ENCODE assay signal across 12 cellular contexts in the genomic region with DNA sequence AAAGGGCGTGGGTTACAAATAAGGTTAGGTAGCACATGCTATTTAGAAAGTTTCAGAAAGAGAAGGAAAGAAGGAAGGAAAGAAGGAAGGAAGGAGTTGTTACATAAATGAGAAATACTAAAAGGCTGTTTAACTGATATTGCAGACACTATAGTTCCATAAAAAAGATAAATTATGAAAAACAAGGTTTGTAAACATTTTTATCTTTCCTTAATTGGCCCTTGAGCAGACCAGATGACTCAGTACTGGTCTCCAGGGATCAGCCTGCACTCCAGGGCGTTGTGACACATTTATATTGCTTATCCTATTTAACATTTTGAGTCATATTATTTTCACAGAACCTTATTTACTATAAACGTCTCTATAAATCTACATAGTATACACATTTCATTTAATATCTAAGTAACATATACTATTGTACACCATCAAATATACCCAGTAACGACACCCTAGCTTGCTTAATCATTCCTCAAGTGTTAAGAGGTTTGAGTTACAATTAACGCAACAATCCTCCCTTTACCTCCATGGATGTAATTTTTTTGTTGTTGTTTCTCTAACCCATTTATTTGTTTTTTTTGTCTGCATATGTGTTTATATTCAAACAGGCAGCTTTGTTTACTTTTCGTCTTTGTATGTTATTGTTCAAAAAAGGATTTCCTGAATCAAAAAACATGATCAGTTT. TPM values are rescaled to one million over a fixed set of nuclear protein-coding genes. Genes with fewer than 3 reads are reported as not detected.
DNase-seq lines count a peak whose midpoint lies in the region; ATAC-seq and TF ChIP-seq lines count a peak whose summit lies in the region.
"Had no signal": no experiment of that assay in that cellular context is flagged by ENCODE, and none has a peak within 500 bp of the region (broad histone marks: within the 10 kb centered on the region; RNA-seq: fewer than 3 reads in every experiment).

No MANE protein-coding gene starts in this region.

- DNase-seq in GF-D8 (lab: John Stamatoyannopoulos, UW) (peak; percentile 38), MV-4-11 (lab: John Stamatoyannopoulos, UW) (peak; percentile 28), choroid plexus epithelial cell (ENCODE audit: low read depth) (peak; percentile 51), neural progenitor cell (ENCODE audit: low spot score) (no peak), putamen (ENCODE audit: low spot score) (no peak)
- DNase-seq in activated CD4-positive, CD25-positive, alpha-beta regulatory T cell treated with anti-CD3 and anti-CD28 coated beads, Interleukin-2, amount 50 U/mL, for 72 hours = no peak
- DNase-seq: lower lobe of right lung; NCI-H1417 treated with DMSO at 0.1 percent for 48 hours; stimulated activated CD4-positive, alpha-beta T cell treated with anti-CD3 and anti-CD28 coated beads, Interleukin-12 subunit alpha, Interleukin-12 subunit beta, amount 100 ng/mL, for 4 hours had no signal

- no peak overlapping the region for H2AFZ ChIP-seq in neural progenitor cell (replicated peaks)

- H3K36me3 ChIP-seq in neural progenitor cell = no peaks in the 10 kb centered on the region
- H3K36me3 ChIP-seq: lower lobe of right lung had no signal

- ATAC-seq in HG02840 (IDR thresholded peaks at IDR 0.05; ENCODE audit: low FRiP score, unreplicated experiment) = no peak
- no peak for ATAC-seq in HG02623 (IDR thresholded peaks at IDR 0.05; ENCODE audit: unreplicated experiment)
- ATAC-seq: lower lobe of right lung, WTC11 had no signal

- peaks cover 56% of the 10 kb centered on the region for H3K27me3 ChIP-seq in neural progenitor cell

- H3K79me2 ChIP-seq in neural progenitor cell (ENCODE audit: low read depth) = no peaks in the 10 kb centered on the region

- no peaks in the 10 kb centered on the region for H3K4me1 ChIP-seq in neural progenitor cell

- H3K27ac ChIP-seq in neural progenitor cell = no peak overlapping the region
- H3K27ac ChIP-seq: lower lobe of right lung had no signal

- no peak overlapping the region for H3K27ac Mint-ChIP-seq in neural progenitor cell
- H3K27ac Mint-ChIP-seq: WTC11 had no signal

- peaks cover 21% of the 10 kb centered on the region for H3F3A ChIP-seq in neural progenitor cell (ENCODE audit: low read depth)

- peak overlapping the region; percentile 31 for H3K4me3 Mint-ChIP-seq in neural progenitor cell

- TF ChIP-seq CTCF in choroid plexus epithelial cell (conservative IDR thresholded peaks at IDR 0.05; ENCODE audit: low read depth, low read length) = no peak
- TF ChIP-seq CTCF in neural progenitor cell (IDR thresholded peaks at IDR 0.05) = no peak

- H3K4me3 ChIP-seq in choroid plexus epithelial cell (ENCODE audit: low read depth, low read length) (no peak overlapping the region), neural progenitor cell (no peak overlapping the region)
- H3K4me3 ChIP-seq: lower lobe of right lung had no signal

- H3K9me3 Mint-ChIP-seq in neural progenitor cell = no peaks in the 10 kb centered on the region
- H3K9me3 Mint-ChIP-seq: WTC11 had no signal

- H3K27me3 Mint-ChIP-seq in neural progenitor cell (ENCODE audit: insufficient read depth, low read depth) = peaks cover 22% of the 10 kb centered on the region

- H4K20me1 ChIP-seq in neural progenitor cell (ENCODE audit: low read depth) = no peaks in the 10 kb centered on the region

- H3K9ac ChIP-seq in neural progenitor cell = no peak overlapping the region

- H3K36me3 Mint-ChIP-seq in neural progenitor cell = no peaks in the 10 kb centered on the region
- H3K36me3 Mint-ChIP-seq: WTC11 had no signal

- no peaks in the 10 kb centered on the region for H3K9me3 ChIP-seq in neural progenitor cell (ENCODE audit: low read depth)
- H3K9me3 ChIP-seq: lower lobe of right lung had no signal

- peaks cover 24% of the 10 kb centered on the region for H3K4me1 Mint-ChIP-seq in neural progenitor cell

- no peak overlapping the region for H3K4me2 ChIP-seq in neural progenitor cell

RNA-seq across cellular contexts. Expression of a gene that starts 2.8 kb away (rescaled TPM):
- total RNA-seq in neural progenitor cell (ENCODE audit: low replicate concordance) = 4.6 and 5.0 TPM in 2 replicates

Comparison
In these comparisons a context has a peak if more than half of its experiments do, and no peak if none do; other contexts are left out.
1. DNase-seq: peak in GF-D8 (single experiment), MV-4-11 (single experiment) and choroid plexus epithelial cell (single experiment); none in neural progenitor cell (single experiment), activated CD4-positive, CD25-positive, alpha-beta regulatory T cell treated with anti-CD3 and anti-CD28 coated beads, Interleukin-2, amount 50 U/mL, for 72 hours (single experiment) and putamen (single experiment).